In genomic region chr20:50464725-50465650, GRCh38 we compare ENCODE assay signal across 1 cellular context.
TF ChIP-seq lines count a peak whose summit lies in the region.

No MANE protein-coding gene starts in this region.

TF ChIP-seq in H1, 55 proteins besides CTCF, POLR2A, EP300 and RAD21:
- TF ChIP-seq NRF1 (IDR thresholded peaks at IDR 0.05; ENCODE audit: low read depth, low read length): no peak
- TF ChIP-seq CHD1 (IDR thresholded peaks at IDR 0.05; ENCODE audit: low read depth, low read length): no peak
- TF ChIP-seq SIN3A (conservative IDR thresholded peaks at IDR 0.05 in 1 of 2, IDR thresholded peaks at IDR 0.05 in 1 of 2; ENCODE audit: low read depth in 1 of 2, low read length in 2 of 2): no peak
- TF ChIP-seq CHD2 (IDR thresholded peaks at IDR 0.05; ENCODE audit: low read length): no peak
- no peak for TF ChIP-seq EZH2 (IDR thresholded peaks at IDR 0.05; ENCODE audit: low read depth, low read length, severe bottlenecking)
- no peak for TF ChIP-seq GTF2F1 (IDR thresholded peaks at IDR 0.05; ENCODE audit: borderline replicate concordance, low read depth, low read length)
- no peak for TF ChIP-seq HDAC6 (IDR thresholded peaks at IDR 0.05; ENCODE audit: low read depth, low read length)
- no peak for TF ChIP-seq MAFK (IDR thresholded peaks at IDR 0.05; ENCODE audit: low read depth, low read length)
- no peak for TF ChIP-seq CHD7 (IDR thresholded peaks at IDR 0.05; ENCODE audit: insufficient replicate concordance, low read length)
- no peak for TF ChIP-seq CBX5 (IDR thresholded peaks at IDR 0.05; ENCODE audit: low read depth, low read length)
- no peak for TF ChIP-seq FOSL1 (IDR thresholded peaks at IDR 0.05; ENCODE audit: insufficient read depth, low read depth, low read length)
- no peak for TF ChIP-seq POLR2AphosphoS5 (IDR thresholded peaks at IDR 0.05; ENCODE audit: low read depth, low read length)
